In genomic region chr9:107755267-107755666, GRCh38 we compare ENCODE assay signal across 11 cellular contexts.
DNase-seq lines count a peak whose midpoint lies in the region; ATAC-seq and TF ChIP-seq lines count a peak whose summit lies in the region.
"Had no signal": no experiment of that assay in that cellular context is flagged by ENCODE, and none has a peak within 500 bp of the region (broad histone marks: within the 10 kb centered on the region; RNA-seq: fewer than 3 reads in every experiment).

No MANE protein-coding gene starts in this region.

- H3K27me3 Mint-ChIP-seq in T-cell = no peaks in the 10 kb centered on the region
- H3K27me3 Mint-ChIP-seq in endodermal cell (ENCODE audit: insufficient read depth) = peaks cover 76% of the 10 kb centered on the region

- DNase-seq in AG10803 (ENCODE audit: low read depth) = peak; percentile 75
- DNase-seq in MG63 = peak; percentile 23
- DNase-seq in breast epithelium (ENCODE audit: low spot score in 2 of 2) = peak in 1 of 2 donors; percentile 46
- DNase-seq in left lobe of liver (ENCODE audit: low spot score) = peak; percentile 27
- DNase-seq in activated CD4-positive, alpha-beta T cell treated with anti-CD3 and anti-CD28 coated beads for 1 hour = no peak
- DNase-seq in T-cell = no peak
- DNase-seq in activated CD4-positive, alpha-beta T cell treated with anti-CD3 and anti-CD28 coated beads, Interleukin-2, amount 50 U/mL, for 48 hours = no peak
- no peak for DNase-seq in endodermal cell

- H3K4me1 Mint-ChIP-seq in T-cell (no peaks in the 10 kb centered on the region), endodermal cell (no peaks in the 10 kb centered on the region)

- H3K4me1 ChIP-seq in breast epithelium = peaks cover 7 to 11% of the 10 kb centered on the region in 2 donors
- no peaks in the 10 kb centered on the region for H3K4me1 ChIP-seq in endodermal cell (ENCODE audit: control insufficient read depth, insufficient read depth, low read length)
- H3K4me1 ChIP-seq: BLaER1 had no signal

- intact Hi-C loops in breast epithelium (cut with DNase I; ENCODE audit: low total_unique reads) = no loop called here

- H3K27ac ChIP-seq in breast epithelium = peak overlapping the region; percentile 43 to 48
- H3K27ac ChIP-seq in endodermal cell (ENCODE audit: low read depth, low read length) = no peak overlapping the region
- H3K27ac ChIP-seq: BLaER1, neutrophil, SK-N-MC had no signal

- H3K27ac Mint-ChIP-seq in T-cell = no peak overlapping the region
- no peak overlapping the region for H3K27ac Mint-ChIP-seq in endodermal cell

- no peaks in the 10 kb centered on the region for H3K36me3 ChIP-seq in MG63
- no peaks in the 10 kb centered on the region for H3K36me3 ChIP-seq in breast epithelium
- no peaks in the 10 kb centered on the region for H3K36me3 ChIP-seq in endodermal cell (ENCODE audit: control insufficient read depth, insufficient read depth, low read length)
- H3K36me3 ChIP-seq: BLaER1, neutrophil had no signal

- H3K9me3 ChIP-seq in MG63 (no peaks in the 10 kb centered on the region), breast epithelium (no peaks in the 10 kb centered on the region), endodermal cell (ENCODE audit: control insufficient read depth, low read length) (no peaks in the 10 kb centered on the region)
- H3K9me3 ChIP-seq: BLaER1, neutrophil had no signal

- 69 to 100% methylated on average over 2 to 5 of the region's 5 CpGs for WGBS in endodermal cell (ENCODE audit: insufficient coverage in 1 of 2, insufficient read length in 1 of 2), 2 experiments

- H3K9me3 Mint-ChIP-seq in T-cell (peaks cover 3 to 11% (median 8%) of the 10 kb centered on the region in 3 donors), endodermal cell (no peaks in the 10 kb centered on the region)

- TF ChIP-seq CTCF in AG10803 (conservative IDR thresholded peaks at IDR 0.05; ENCODE audit: low read length) (no peak), breast epithelium (IDR thresholded peaks at IDR 0.05) (no peak), endodermal cell (conservative IDR thresholded peaks at IDR 0.05) (no peak)

- H3K4me3 ChIP-seq in AG10803 (ENCODE audit: low read length) = no peak overlapping the region
- no peak overlapping the region for H3K4me3 ChIP-seq in MG63
- H3K4me3 ChIP-seq in breast epithelium = no peak overlapping the region
- no peak overlapping the region for H3K4me3 ChIP-seq in endodermal cell (ENCODE audit: low read length)
- H3K4me3 ChIP-seq: BLaER1, SK-N-MC had no signal

- POLR2A ChIA-PET in T-cell (lab: Charles Lee) = no interaction called here

- H3K4me3 Mint-ChIP-seq in T-cell (no peak overlapping the region), endodermal cell (no peak overlapping the region)

- no peaks in the 10 kb centered on the region for H3K36me3 Mint-ChIP-seq in T-cell
- no peaks in the 10 kb centered on the region for H3K36me3 Mint-ChIP-seq in endodermal cell (ENCODE audit: low read depth)

- H3K27me3 ChIP-seq in MG63 = no peaks in the 10 kb centered on the region
- no peaks in the 10 kb centered on the region for H3K27me3 ChIP-seq in breast epithelium
- H3K27me3 ChIP-seq in endodermal cell (ENCODE audit: control insufficient read depth, insufficient read depth, low read length, poor library complexity, severe bottlenecking) = peaks cover 81% of the 10 kb centered on the region
- H3K27me3 ChIP-seq: BLaER1, neutrophil had no signal

- H3K9ac ChIP-seq in endodermal cell (ENCODE audit: extremely low read depth, low read length, poor library complexity, severe bottlenecking) = no peak overlapping the region
- H3K9ac ChIP-seq: BLaER1 had no signal

- no peak for TF ChIP-seq POLR2A in breast epithelium (IDR thresholded peaks at IDR 0.05)

- ATAC-seq in left lobe of liver = no peak
- no peak for ATAC-seq in T-cell (replicated peaks in 1 of 4)

- CTCF ChIA-PET in T-cell (lab: Charles Lee) = no interaction called here

Comparison
In these comparisons a context has a peak if more than half of its experiments do, and no peak if none do; other contexts are left out.
1. DNase-seq: peak in AG10803 (single experiment), MG63 (single experiment) and left lobe of liver (single experiment); none in activated CD4-positive, alpha-beta T cell treated with anti-CD3 and anti-CD28 coated beads for 1 hour (single experiment), T-cell (0 of 34), activated CD4-positive, alpha-beta T cell treated with anti-CD3 and anti-CD28 coated beads, Interleukin-2, amount 50 U/mL, for 48 hours (0 of 2) and endodermal cell (single experiment).